ENCODE assay signal across 20 cellular contexts in genomic region chr9:105295151-105295550, GRCh38. TPM values are rescaled to one million over a fixed set of nuclear protein-coding genes. Genes with fewer than 3 reads are reported as not detected.
DNase-seq lines count a peak whose midpoint lies in the region; TF ChIP-seq lines count a peak whose summit lies in the region.
"Had no signal": no experiment of that assay in that cellular context is flagged by ENCODE, and none has a peak within 500 bp of the region (broad histone marks: within the 10 kb centered on the region; RNA-seq: fewer than 3 reads in every experiment).

No MANE protein-coding gene starts in this region.

- TF ChIP-seq CTCF in cardiac muscle cell (IDR thresholded peaks at IDR 0.05; ENCODE audit: low read depth, low read length): no peak
- TF ChIP-seq CTCF in right atrium auricular region (IDR thresholded peaks at IDR 0.05): no peak
- TF ChIP-seq CTCF in type B pancreatic cell (conservative IDR thresholded peaks at IDR 0.05): no peak

- H3K27me3 Mint-ChIP-seq in type B pancreatic cell: no peaks in the 10 kb centered on the region
- H3K27me3 Mint-ChIP-seq: activated T-cell treated with anti-CD3 and anti-CD28 coated beads, Interleukin-2, amount 50 U/mL, for 24 hours had no signal

- no peak overlapping the region for H3K4me3 ChIP-seq in cardiac muscle cell
- H3K4me3 ChIP-seq in right atrium auricular region: no peak overlapping the region
- H3K4me3 ChIP-seq: upper lobe of left lung had no signal

- no peaks in the 10 kb centered on the region for H3K9me3 Mint-ChIP-seq in type B pancreatic cell
- H3K9me3 Mint-ChIP-seq: activated T-cell treated with anti-CD3 and anti-CD28 coated beads, Interleukin-2, amount 50 U/mL, for 24 hours had no signal

- peak overlapping the region; percentile 89 for H3K27ac Mint-ChIP-seq in type B pancreatic cell

- peaks cover 43% of the 10 kb centered on the region for H3K4me1 Mint-ChIP-seq in type B pancreatic cell (ENCODE audit: unreplicated experiment)

- H3K36me3 Mint-ChIP-seq in type B pancreatic cell: peaks cover 11% of the 10 kb centered on the region

- H3K27me3 ChIP-seq in cardiac muscle cell: no peaks in the 10 kb centered on the region
- H3K27me3 ChIP-seq in right atrium auricular region: no peaks in the 10 kb centered on the region
- H3K27me3 ChIP-seq in layer of hippocampus (ENCODE audit: control insufficient read depth, insufficient read depth, low read length): no peaks in the 10 kb centered on the region
- H3K27me3 ChIP-seq: BE2C, upper lobe of left lung had no signal

- H3K4me1 ChIP-seq in cardiac muscle cell (ENCODE audit: low read depth) (peaks cover 66% of the 10 kb centered on the region), right atrium auricular region (peaks cover 0 to 28% of the 10 kb centered on the region in 2 donors)

- H3K9me3 ChIP-seq in cardiac muscle cell (ENCODE audit: low read depth) (no peaks in the 10 kb centered on the region), right atrium auricular region (no peaks in the 10 kb centered on the region)
- H3K9me3 ChIP-seq: BE2C, upper lobe of left lung had no signal

- DNase-seq in cardiac muscle cell (ENCODE audit: low read depth in 1 of 2, low spot score in 1 of 2) (no peak), right atrium auricular region (ENCODE audit: low spot score) (no peak), type B pancreatic cell (ENCODE audit: extremely low spot score, unreplicated experiment) (no peak), cerebellar cortex (ENCODE audit: low spot score) (no peak), A172 (ENCODE audit: low spot score) (no peak), pons (ENCODE audit: low spot score) (no peak)
- DNase-seq: 8988T; activated CD8-positive, alpha-beta memory T cell treated with anti-CD3 and anti-CD28 coated beads for 24 hours; activated naive CD4-positive, alpha-beta T cell; activated T-cell treated with anti-CD3 and anti-CD28 coated beads, Interleukin-2, amount 50 U/mL, for 24 hours; BE2C; foreskin fibroblast; IMR-90; NCI-H2171 treated with DMSO at 0.1 percent for 48 hours; NCI-H526 treated with DMSO at 0.1 percent for 48 hours; SW 1271; upper lobe of left lung had no signal

- H3K27ac ChIP-seq in cardiac muscle cell (peak overlapping the region; percentile 67), right atrium auricular region (no peak overlapping the region), angular gyrus (ENCODE audit: low read depth, low read length) (peak overlapping the region; percentile 89), layer of hippocampus (ENCODE audit: low read depth, low read length) (peak overlapping the region; percentile 94)
- H3K27ac ChIP-seq: HL-60, upper lobe of left lung had no signal

- H3K36me3 ChIP-seq in cardiac muscle cell: peaks cover 4% of the 10 kb centered on the region
- H3K36me3 ChIP-seq in right atrium auricular region: peaks cover 12% of the 10 kb centered on the region
- H3K36me3 ChIP-seq: BE2C had no signal

- peak overlapping the region; percentile 55 for H3K4me3 Mint-ChIP-seq in type B pancreatic cell
- H3K4me3 Mint-ChIP-seq: activated T-cell treated with anti-CD3 and anti-CD28 coated beads, Interleukin-2, amount 50 U/mL, for 24 hours had no signal

RNA-seq across cellular contexts. Expression of gene SLC44A1, which starts 50.7 kb away (rescaled TPM):
- total RNA-seq in cardiac muscle cell (29.4 and 38.7 TPM in 2 replicates), right atrium auricular region (10 to 100 TPM; 10.7 to 19.5 TPM), type B pancreatic cell (ENCODE audit: low replicate concordance) (47.2 and 130 TPM in 2 replicates)
- 32.4 and 54.2 TPM in 2 replicates for polyA plus RNA-seq in cardiac muscle cell
- 44.0 and 47.0 TPM in 2 replicates for total RNA-seq in A172 (2014; rRNA removed; shearing (Covaris generic))

Comparison
In these comparisons a context has a peak if more than half of its experiments do, and no peak if none do; other contexts are left out.
1. H3K27ac ChIP-seq: peak in cardiac muscle cell (single experiment), angular gyrus (single experiment) and layer of hippocampus (single experiment); none in right atrium auricular region (0 of 2).